ENCODE assay signal across 16 cellular contexts in the genomic region with DNA sequence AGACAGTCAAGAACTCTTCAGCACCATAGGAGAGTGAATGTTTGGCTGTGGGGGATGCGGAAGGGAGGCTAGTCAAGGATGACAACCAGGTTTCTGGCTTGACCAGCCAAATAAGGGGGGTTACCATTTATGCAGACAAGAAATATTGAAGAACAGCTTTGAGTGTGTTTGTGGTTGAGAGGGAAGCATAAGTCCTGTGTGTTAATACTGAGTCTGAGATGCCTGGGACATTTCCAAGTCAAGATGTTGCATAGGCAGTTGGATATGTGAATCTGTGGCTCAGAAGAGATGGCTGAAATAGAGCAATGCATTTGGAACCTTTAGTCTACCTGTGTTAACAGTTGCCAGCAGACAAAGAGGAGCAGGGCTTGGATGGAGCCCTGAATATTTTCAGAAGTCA.
DNase-seq lines count a peak whose midpoint lies in the region; ATAC-seq and TF ChIP-seq lines count a peak whose summit lies in the region.
"Had no signal": no experiment of that assay in that cellular context is flagged by ENCODE, and none has a peak within 500 bp of the region (broad histone marks: within the 10 kb centered on the region; RNA-seq: fewer than 3 reads in every experiment).

No MANE protein-coding gene starts in this region.

- peak overlapping the region; percentile 31; the same call in 1 of the 2 replicates for H3K14ac ChIP-seq in IMR-90 (replicated peaks; ENCODE audit: low read depth, low read length)

- H2BK120ac ChIP-seq in IMR-90 (ENCODE audit: low read depth, low read length), result no peak overlapping the region

- no peak overlapping the region for H2AFZ ChIP-seq in IMR-90 (replicated peaks; ENCODE audit: low read length, poor library complexity)

- H3K23ac ChIP-seq in IMR-90 (ENCODE audit: low read depth, low read length), result peak overlapping the region; percentile 35; the same call in 1 of the 2 replicates

- H4K91ac ChIP-seq in IMR-90 (ENCODE audit: insufficient read depth, low read depth, low read length), result no peak overlapping the region; the same call in 1 of the 2 replicates

- no peaks in the 10 kb centered on the region for H3K27me3 ChIP-seq in IMR-90 (ENCODE audit: control insufficient read depth, insufficient read depth, low read length)
- H3K27me3 ChIP-seq: BE2C had no signal

- in situ Hi-C loops in IMR-90 (cut with MboI; ENCODE audit: low sequenced_read_pairs), result no loop called here

- H3K4me1 ChIP-seq in IMR-90 (ENCODE audit: control insufficient read depth, insufficient read depth, low read length), result peaks cover 21% of the 10 kb centered on the region

- BruUV-seq in IMR-90 (replicated peaks; lab: Mats Ljungman, UMichigan), result no TSS peak

- H3K27ac ChIP-seq in IMR-90 (ENCODE audit: insufficient read depth, low read length), result no peak overlapping the region
- H3K27ac ChIP-seq: C4-2B had no signal

- peaks cover 7% of the 10 kb centered on the region for H3K36me3 Mint-ChIP-seq in osteocyte (ENCODE audit: unreplicated experiment)

- TF ChIP-seq CTCF in IMR-90 (conservative IDR thresholded peaks at IDR 0.05; ENCODE audit: low read depth, low read length) (no peak), osteocyte (IDR thresholded peaks at IDR 0.05) (no peak)

- intact Hi-C loops in IMR-90 (cut with micrococcal nuclease), result loop anchor here (5.0 kb wide), 1 partner anchor 105 kb away; no protein-coding TSS in a partner anchor

- H3K27ac Mint-ChIP-seq in osteocyte (ENCODE audit: unreplicated experiment), result peak overlapping the region; percentile 5
- H3K27ac Mint-ChIP-seq: CD8-positive, alpha-beta T cell; HFFc6 had no signal

- H3K9me3 Mint-ChIP-seq in osteocyte (ENCODE audit: unreplicated experiment), result peaks cover 9% of the 10 kb centered on the region
- H3K9me3 Mint-ChIP-seq: CD8-positive, alpha-beta T cell; HFFc6 had no signal

- H3K9me3 ChIP-seq in IMR-90 (ENCODE audit: control insufficient read depth, insufficient read depth, low read length), result no peaks in the 10 kb centered on the region
- H3K9me3 ChIP-seq: BE2C had no signal

- H3K9me1 ChIP-seq in IMR-90 (ENCODE audit: insufficient read depth, low read length), result peaks cover 14% of the 10 kb centered on the region

- WGBS in IMR-90 (ENCODE audit: extremely low coverage in 2 of 2, insufficient read length in 1 of 2), 2 experiments, result 100% methylated on average over 1 of the region's 1 CpG; no CpG with 5 or more reads in 1 of the 2 experiments

- 0 out of 2 replicates have a peak, but pooled peaks cover 5% of the 10 kb centered on the region for H4K20me1 ChIP-seq in IMR-90 (ENCODE audit: insufficient read depth, low read length)

- no peak overlapping the region for H2AK9ac ChIP-seq in IMR-90 (replicated peaks; ENCODE audit: low read depth, low read length, poor library complexity)

- no peak overlapping the region for H4K8ac ChIP-seq in IMR-90 (ENCODE audit: low read depth in 2 of 2, low read length in 2 of 2)

- no peak overlapping the region for H3K4me3 ChIP-seq in IMR-90 (ENCODE audit: insufficient read depth, low read depth, low read length)

- H3K27me3 Mint-ChIP-seq in osteocyte (ENCODE audit: unreplicated experiment), result no peaks in the 10 kb centered on the region

- no peak for TF ChIP-seq POLR2A in IMR-90 (IDR thresholded peaks at IDR 0.05; ENCODE audit: low read depth, low read length)

- H3K9ac ChIP-seq in IMR-90 (ENCODE audit: low read depth, low read length), result no peak overlapping the region

- no peak overlapping the region for H3K4me3 Mint-ChIP-seq in osteocyte (ENCODE audit: unreplicated experiment)
- H3K4me3 Mint-ChIP-seq: CD8-positive, alpha-beta T cell; HFFc6 had no signal

- peaks cover 47% of the 10 kb centered on the region for H3K4me1 Mint-ChIP-seq in osteocyte (ENCODE audit: unreplicated experiment)

- DNase-seq in IMR-90 (peak; percentile 56), fibroblast of peridontal ligament (ENCODE audit: extremely low read depth) (peak; percentile 25), osteocyte (ENCODE audit: extremely low spot score, unreplicated experiment) (no peak), NCI-H82 treated with DMSO at 0.1 percent for 48 hours (lab: John Stamatoyannopoulos, UW; ENCODE audit: unreplicated experiment) (no peak)
- no peak for DNase-seq in activated CD4-positive, alpha-beta T cell treated with anti-CD3 and anti-CD28 coated beads for 1 hour
- DNase-seq in central memory CD4-positive, alpha-beta T cell, result no peak
- DNase-seq: BE2C; CD8-positive, alpha-beta T cell; COR-L47; DND-41; GDM1; HCEC 1CT; HFFc6 had no signal

- dilution Hi-C loops in IMR-90 (cut with HindIII; ENCODE audit: low sequenced_read_pairs, unreplicated experiment), result no loop called here

- peak overlapping the region; percentile 30 for H2AK5ac ChIP-seq in IMR-90 (ENCODE audit: low read depth, low read length)

- no peak overlapping the region for H3K4me2 ChIP-seq in IMR-90 (ENCODE audit: low read depth, low read length)

- H4K5ac ChIP-seq in IMR-90 (ENCODE audit: low read depth, low read length), result no peak overlapping the region

- no peak overlapping the region for H2BK5ac ChIP-seq in IMR-90 (ENCODE audit: low read depth, low read length, poor library complexity, severe bottlenecking)

- POLR2A ChIA-PET in IMR-90 (lab: Charles Lee; ENCODE audit: unreplicated experiment), result no interaction called here

- no peak overlapping the region for H3K18ac ChIP-seq in IMR-90 (ENCODE audit: low read depth, low read length)

- ATAC-seq in IMR-90 (ENCODE audit: low read depth), result no peak
- ATAC-seq in GM19455 (IDR thresholded peaks at IDR 0.05; ENCODE audit: unreplicated experiment), result no peak
- ATAC-seq: CD8-positive, alpha-beta T cell; HepG2 had no signal

- TF ChIP-seq RAD21 in IMR-90 (IDR thresholded peaks at IDR 0.05; ENCODE audit: low read length), result no peak

- CTCF ChIA-PET in IMR-90 (lab: Yijun Ruan, JAX), result no interaction called here

- H3K36me3 ChIP-seq in IMR-90 (ENCODE audit: control insufficient read depth, insufficient read depth, low read length), result peaks cover 3% of the 10 kb centered on the region

- peak overlapping the region; percentile 28; the same call in 1 of the 3 replicates for H2BK15ac ChIP-seq in IMR-90 (ENCODE audit: low read depth, low read length)

- no peak overlapping the region for H2BK20ac ChIP-seq in IMR-90 (ENCODE audit: low read depth, low read length)

- H3K4ac ChIP-seq in IMR-90 (ENCODE audit: low read depth, low read length), result no peak overlapping the region

- H3K56ac ChIP-seq in IMR-90 (ENCODE audit: extremely low read depth, insufficient read depth, low read length), result no peak overlapping the region

- peaks cover 32 to 72% of the 10 kb centered on the region in 2 experiments for H3K79me1 ChIP-seq in IMR-90 (ENCODE audit: low read depth in 1 of 2, low read length in 2 of 2)

TF ChIP-seq in IMR-90, 13 proteins besides CTCF, POLR2A, EP300 and RAD21:
- no peak for TF ChIP-seq SMC3 (IDR thresholded peaks at IDR 0.05; ENCODE audit: low read depth, low read length)
- no peak for TF ChIP-seq RCOR1 (IDR thresholded peaks at IDR 0.05; ENCODE audit: insufficient replicate concordance, low read length)
- no peak for TF ChIP-seq NFE2L2 (IDR thresholded peaks at IDR 0.05; ENCODE audit: low read depth, low read length)
- TF ChIP-seq MXI1 (IDR thresholded peaks at IDR 0.05; ENCODE audit: borderline replicate concordance, low read depth, low read length), result no peak
- TF ChIP-seq, protein P1, sequence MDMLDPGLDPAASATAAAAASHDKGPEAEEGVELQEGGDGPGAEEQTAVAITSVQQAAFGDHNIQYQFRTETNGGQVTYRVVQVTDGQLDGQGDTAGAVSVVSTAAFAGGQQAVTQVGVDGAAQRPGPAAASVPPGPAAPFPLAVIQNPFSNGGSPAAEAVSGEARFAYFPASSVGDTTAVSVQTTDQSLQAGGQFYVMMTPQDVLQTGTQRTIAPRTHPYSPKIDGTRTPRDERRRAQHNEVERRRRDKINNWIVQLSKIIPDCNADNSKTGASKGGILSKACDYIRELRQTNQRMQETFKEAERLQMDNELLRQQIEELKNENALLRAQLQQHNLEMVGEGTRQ (IDR thresholded peaks at IDR 0.05; ENCODE audit: low read depth, low read length), result no peak
- no peak for TF ChIP-seq RFX5 (IDR thresholded peaks at IDR 0.05; ENCODE audit: low read depth, low read length)
- no peak for TF ChIP-seq CEBPB (IDR thresholded peaks at IDR 0.05; ENCODE audit: low read depth, low read length)
- TF ChIP-seq FOS (IDR thresholded peaks at IDR 0.05; ENCODE audit: low read depth, low read length), result no peak
- TF ChIP-seq, protein P2, sequence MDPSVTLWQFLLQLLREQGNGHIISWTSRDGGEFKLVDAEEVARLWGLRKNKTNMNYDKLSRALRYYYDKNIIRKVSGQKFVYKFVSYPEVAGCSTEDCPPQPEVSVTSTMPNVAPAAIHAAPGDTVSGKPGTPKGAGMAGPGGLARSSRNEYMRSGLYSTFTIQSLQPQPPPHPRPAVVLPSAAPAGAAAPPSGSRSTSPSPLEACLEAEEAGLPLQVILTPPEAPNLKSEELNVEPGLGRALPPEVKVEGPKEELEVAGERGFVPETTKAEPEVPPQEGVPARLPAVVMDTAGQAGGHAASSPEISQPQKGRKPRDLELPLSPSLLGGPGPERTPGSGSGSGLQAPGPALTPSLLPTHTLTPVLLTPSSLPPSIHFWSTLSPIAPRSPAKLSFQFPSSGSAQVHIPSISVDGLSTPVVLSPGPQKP (IDR thresholded peaks at IDR 0.05; ENCODE audit: borderline replicate concordance, low read depth, low read length), result no peak
- TF ChIP-seq MAFK (IDR thresholded peaks at IDR 0.05; ENCODE audit: low read depth, low read length), result no peak
- no peak for TF ChIP-seq BHLHE40 (IDR thresholded peaks at IDR 0.05; ENCODE audit: low read depth, low read length)
- no peak for TF ChIP-seq CHD1 (IDR thresholded peaks at IDR 0.05; ENCODE audit: low read depth, low read length)
TF ChIP-seq in IMR-90: peak in this region for 0.

Comparison
In these comparisons a context has a peak if more than half of its experiments do, and no peak if none do; other contexts are left out.
1. DNase-seq: peak in IMR-90 (single experiment) and fibroblast of peridontal ligament (single experiment); none in osteocyte (single experiment), activated CD4-positive, alpha-beta T cell treated with anti-CD3 and anti-CD28 coated beads for 1 hour (single experiment), central memory CD4-positive, alpha-beta T cell (single experiment) and NCI-H82 treated with DMSO at 0.1 percent for 48 hours (single experiment).